16 cellular contexts compared by ENCODE assay signal in genomic region chr18:62556397-62556796, GRCh38. TPM values are rescaled to one million over a fixed set of nuclear protein-coding genes. Genes with fewer than 3 reads are reported as not detected.
DNase-seq lines count a peak whose midpoint lies in the region; ATAC-seq, FAIRE-seq and TF ChIP-seq lines count a peak whose summit lies in the region.
"Had no signal": no experiment of that assay in that cellular context is flagged by ENCODE, and none has a peak within 500 bp of the region (broad histone marks: within the 10 kb centered on the region; RNA-seq: fewer than 3 reads in every experiment).

No MANE protein-coding gene starts in this region.

- no peak for FAIRE-seq in HepG2 (lab: Jason Lieb, UNC)
- FAIRE-seq: G401.6 had no signal

- CTCF ChIA-PET in HepG2 (lab: Yijun Ruan, JAX; ENCODE audit: low intra/inter-chr PET ratio, low total read pairs): no interaction called here

- H3K4me3 Mint-ChIP-seq in effector memory CD8-positive, alpha-beta T cell: no peak overlapping the region
- H3K4me3 Mint-ChIP-seq: CD14-positive monocyte, GM23338 had no signal

- H2AFZ ChIP-seq in HepG2 (ENCODE audit: low read length): no peak overlapping the region
- H2AFZ ChIP-seq: GM23338 had no signal

- no peaks in the 10 kb centered on the region for H3K9me3 Mint-ChIP-seq in effector memory CD8-positive, alpha-beta T cell
- H3K9me3 Mint-ChIP-seq: CD14-positive monocyte, GM23338 had no signal

- TF ChIP-seq POLR2A in HepG2 (IDR thresholded peaks at IDR 0.05; ENCODE audit: insufficient read depth in 1 of 2, low read depth in 2 of 2, low read length in 2 of 2): no peak

- H3K4me2 ChIP-seq in HepG2 (ENCODE audit: low read depth, low read length): no peak overlapping the region
- H3K4me2 ChIP-seq: GM23338 had no signal

- in situ Hi-C loops in G401 (cut with HindIII; ENCODE audit: low sequenced_read_pairs): no loop called here
- in situ Hi-C loops in HepG2 (cut with HindIII; ENCODE audit: extremely low pct_ligation_motif_present, low pct_unique_long_range_greater_than_20kb): no loop called here

- peak overlapping the region; percentile 10 to 18 for H3K27ac Mint-ChIP-seq in effector memory CD8-positive, alpha-beta T cell
- H3K27ac Mint-ChIP-seq: GM23338 had no signal

- H3K79me2 ChIP-seq in HepG2 (ENCODE audit: insufficient read depth, low read length): peaks cover 30% of the 10 kb centered on the region

- H3K9me3 ChIP-seq in skeletal muscle tissue (ENCODE audit: control insufficient read depth in 3 of 3, low read length in 3 of 3): no peaks in the 10 kb centered on the region
- no peaks in the 10 kb centered on the region for H3K9me3 ChIP-seq in HepG2 (ENCODE audit: low read length)

- 89% methylated on average over 4 of the region's 4 CpGs for WGBS in HepG2 (ENCODE audit: low lambda C conversion rate)

- no peak overlapping the region for H3K9ac ChIP-seq in skeletal muscle tissue (ENCODE audit: low read depth in 1 of 3, low read length in 3 of 3)
- no peak overlapping the region for H3K9ac ChIP-seq in HepG2 (ENCODE audit: insufficient read depth, low read depth, low read length)

- no peak for TF ChIP-seq RAD21 in HepG2 (CRISPR knock-in tag; IDR thresholded peaks at IDR 0.05)

- H3K27me3 Mint-ChIP-seq in effector memory CD8-positive, alpha-beta T cell: no peaks in the 10 kb centered on the region

- no peak overlapping the region for H3K4me3 ChIP-seq in skeletal muscle tissue (ENCODE audit: low read length in 3 of 3)
- H3K4me3 ChIP-seq in HepG2 (replicated peaks in 1 of 3; ENCODE audit: insufficient read depth in 1 of 3, low read depth in 2 of 3, low read length in 3 of 3): no peak overlapping the region
- H3K4me3 ChIP-seq: GM23338 had no signal

- no peak for TF ChIP-seq EP300 in HepG2 (IDR thresholded peaks at IDR 0.05; ENCODE audit: low read depth in 2 of 2, low read length in 2 of 2)
- no peak for TF ChIP-seq EP300 in HepG2 (CRISPR knock-in tag; IDR thresholded peaks at IDR 0.05; ENCODE audit: borderline replicate concordance)

- H4K20me1 ChIP-seq in HepG2 (ENCODE audit: insufficient read depth, low read length): peaks cover 6% of the 10 kb centered on the region; the same call in 1 of the 2 replicates

- no peak for ATAC-seq in effector memory CD8-positive, alpha-beta T cell (replicated peaks)
- no peak for ATAC-seq in activated CD4-positive, CD25-positive, alpha-beta regulatory T cell treated with anti-CD3 and anti-CD28 coated beads, Interleukin-2, amount 50 U/mL, for 24 hours
- ATAC-seq in HepG2: no peak
- ATAC-seq: GM23338 had no signal

- peak overlapping the region; percentile 12 for H3K27ac ChIP-seq in skeletal muscle tissue (ENCODE audit: low read depth, low read length)
- no peak overlapping the region for H3K27ac ChIP-seq in HepG2 (ENCODE audit: extremely low read length, insufficient read depth, low read length)

- intact Hi-C loops in HepG2 (cut with micrococcal nuclease; ENCODE audit: unreplicated experiment): no loop called here

- H3K4me1 Mint-ChIP-seq in effector memory CD8-positive, alpha-beta T cell (ENCODE audit: low read depth in 2 of 2): peaks cover 13 to 21% of the 10 kb centered on the region in 2 donors
- H3K4me1 Mint-ChIP-seq: GM23338 had no signal

- POLR2A ChIA-PET in HepG2 (lab: Yijun Ruan, JAX): no interaction called here

- H3K27me3 ChIP-seq in skeletal muscle tissue (ENCODE audit: control insufficient read depth in 3 of 3, insufficient read depth in 3 of 3, low read length in 3 of 3) (no peaks in the 10 kb centered on the region), HepG2 (ENCODE audit: control insufficient read depth in 1 of 2, insufficient read depth in 2 of 2, low read length in 2 of 2) (no peaks in the 10 kb centered on the region)

- TF ChIP-seq CTCF in HepG2 (CRISPR knock-in tag; IDR thresholded peaks at IDR 0.05): no peak

- peaks cover 11 to 41% (median 39%) of the 10 kb centered on the region in 3 donors for H3K36me3 ChIP-seq in skeletal muscle tissue (ENCODE audit: control insufficient read depth in 3 of 3, insufficient read depth in 3 of 3, low read length in 3 of 3)
- peaks cover 25 to 90% of the 10 kb centered on the region in 2 experiments for H3K36me3 ChIP-seq in HepG2 (replicated peaks in 1 of 2; ENCODE audit: control insufficient read depth in 1 of 2, insufficient read depth in 2 of 2, low read length in 2 of 2)

- peaks cover 68% of the 10 kb centered on the region for H3K36me3 Mint-ChIP-seq in effector memory CD8-positive, alpha-beta T cell (ENCODE audit: insufficient read depth)

- no TSS peak for BruUV-seq in HepG2 (replicated peaks; lab: Mats Ljungman, UMichigan)

- H3K4me1 ChIP-seq in skeletal muscle tissue (ENCODE audit: control insufficient read depth in 3 of 3, insufficient read depth in 3 of 3, low read length in 3 of 3) (peaks cover 0 to 6% (median 0%) of the 10 kb centered on the region in 3 donors), HepG2 (ENCODE audit: insufficient read depth, low read length) (no peaks in the 10 kb centered on the region)

- DNase-seq in G401 (ENCODE audit: low spot score): peak; percentile 22
- DNase-seq in NCI-H69 (lab: John Stamatoyannopoulos, UW): peak; percentile 34
- DNase-seq in effector memory CD8-positive, alpha-beta T cell: no peak
- no peak for DNase-seq in GOT3 (lab: John Stamatoyannopoulos, UW)
- no peak for DNase-seq in HepG2 (ENCODE audit: low spot score)
- DNase-seq: ACHN, DMS 273 treated with DMSO at 0.1 percent for 48 hours, DND-41, NCI-H1105, NCI-H1694 treated with DMSO at 0.1 percent for 48 hours, SIG-M5 had no signal

TF ChIP-seq in HepG2, 621 proteins besides CTCF, POLR2A, EP300 and RAD21 (continues in another document):
- TF ChIP-seq HMG20A (CRISPR knock-in tag; IDR thresholded peaks at IDR 0.05; ENCODE audit: borderline replicate concordance): no peak
- TF ChIP-seq CREBL2 (CRISPR knock-in tag; IDR thresholded peaks at IDR 0.05; ENCODE audit: borderline replicate concordance): no peak
- TF ChIP-seq ZNF558 (CRISPR knock-in tag; IDR thresholded peaks at IDR 0.05; ENCODE audit: borderline replicate concordance): no peak
- no peak for TF ChIP-seq GZF1 (CRISPR knock-in tag; IDR thresholded peaks at IDR 0.05)
- TF ChIP-seq MEF2D (CRISPR knock-in tag; IDR thresholded peaks at IDR 0.05): no peak
- no peak for TF ChIP-seq SALL1 (CRISPR knock-in tag; IDR thresholded peaks at IDR 0.05)
- no peak for TF ChIP-seq ZBED4 (CRISPR knock-in tag; IDR thresholded peaks at IDR 0.05; ENCODE audit: borderline replicate concordance)
- no peak for TF ChIP-seq ZFAT (CRISPR knock-in tag; conservative IDR thresholded peaks at IDR 0.05)
- no peak for TF ChIP-seq PAWR (CRISPR knock-in tag; IDR thresholded peaks at IDR 0.05; ENCODE audit: borderline replicate concordance)

RNA-seq across cellular contexts. Expression of gene ZCCHC2, which starts 33.6 kb away (rescaled TPM):
- total RNA-seq in G401 (2014; rRNA removed; shearing (Covaris generic)): 18.0 and 27.0 TPM in 2 replicates
- 7.8 TPM for total RNA-seq in skeletal muscle tissue
- 76.1 and 76.5 TPM in 2 replicates for total RNA-seq in HepG2 (2016; rRNA removed; fragmentation: Illumina TruSeq; extraction: Trizol)
- 177 and 189 TPM in 2 replicates for total RNA-seq in HepG2 (2016; cell fraction: cytosol; rRNA removed; fragmentation: Illumina TruSeq; extraction: Trizol; ENCODE audit: low read depth)
- 71.7 and 74.4 TPM in 2 replicates for total RNA-seq in HepG2 (2016; cell fraction: insoluble cytoplasmic fraction; rRNA removed; fragmentation: Illumina TruSeq; extraction: Trizol)
- total RNA-seq in HepG2 (2016; cell fraction: membrane; rRNA removed; fragmentation: Illumina TruSeq; extraction: Trizol): 60.3 and 72.3 TPM in 2 replicates
- 106 and 120 TPM in 2 replicates for total RNA-seq in HepG2 (2016; cell fraction: nucleus; rRNA removed; fragmentation: Illumina TruSeq; extraction: Trizol)
- polyA plus RNA-seq in HepG2 (2011; rRNA removed): 52.2 and 62.5 TPM in 2 replicates
- 39.3 and 44.4 TPM in 2 replicates for polyA plus RNA-seq in HepG2 (2011; cell fraction: cytosol; rRNA removed)
- 79.8 and 99.4 TPM in 2 replicates for polyA plus RNA-seq in HepG2 (2011; cell fraction: nucleus; rRNA removed)
- 25.6 and 27.8 TPM in 2 replicates for polyA plus RNA-seq in HepG2 (2012)
- polyA plus RNA-seq in HepG2 (2016; cell fraction: cytosol; fragmentation: Illumina TruSeq; extraction: Trizol; ENCODE audit: low read depth): 4.7 and 5.0 TPM in 2 replicates
- polyA plus RNA-seq in HepG2 (2016; cell fraction: insoluble cytoplasmic fraction; fragmentation: Illumina TruSeq; extraction: Trizol; ENCODE audit: low read depth): 53.3 and 60.9 TPM in 2 replicates
- 13.0 and 14.6 TPM in 2 replicates for polyA plus RNA-seq in HepG2 (2016; cell fraction: membrane; fragmentation: Illumina TruSeq; extraction: Trizol; ENCODE audit: low read depth)
- 129 and 143 TPM in 2 replicates for polyA plus RNA-seq in HepG2 (2016; cell fraction: nucleus; fragmentation: Illumina TruSeq; extraction: Trizol; ENCODE audit: insufficient read depth, low read depth)
- polyA minus RNA-seq in HepG2 (2011; rRNA and poly(A)+ RNA removed; ENCODE audit: low replicate concordance): 58.0 and 138 TPM in 2 replicates
- polyA minus RNA-seq in HepG2 (2011; cell fraction: cytosol; rRNA and poly(A)+ RNA removed): 42.1 and 44.2 TPM in 2 replicates
- 164 and 187 TPM in 2 replicates for polyA minus RNA-seq in HepG2 (2011; cell fraction: nucleus; rRNA and poly(A)+ RNA removed)

Comparison
In these comparisons a context has a peak if more than half of its experiments do, and no peak if none do; other contexts are left out.
1. DNase-seq: peak in G401 (single experiment) and NCI-H69 (single experiment); none in effector memory CD8-positive, alpha-beta T cell (0 of 3), GOT3 (single experiment) and HepG2 (single experiment).